In genomic region chr5:94093300-94093699, GRCh38 we compare ENCODE assay signal across 36 cellular contexts.
"Had no signal": no experiment of that assay in that cellular context is flagged by ENCODE, and none has a peak within 500 bp of the region (broad histone marks: within the 10 kb centered on the region; RNA-seq: fewer than 3 reads in every experiment).

No MANE protein-coding gene starts in this region.

- H3K27me3 Mint-ChIP-seq: activated B cell treated with CpG ODN at 0.5 μM for 24 hours; activated CD4-positive, alpha-beta memory T cell treated with anti-CD3 and anti-CD28 coated beads for 36 hours; activated CD4-positive, alpha-beta T cell treated with anti-CD3 and anti-CD28 coated beads, Interleukin-2, amount 10 ng/mL, durations not matched to agents 24 days and 14 days; activated CD8-positive, alpha-beta T cell treated with anti-CD3 and anti-CD28 coated beads for 36 hours; activated T-helper 17 cell treated with anti-CD3 and anti-CD28 coated beads, Interleukin-2, amount 50 U/mL, for 72 hours; brain; central memory CD8-positive, alpha-beta T cell had no signal

- H3K36me3 ChIP-seq: adrenal gland, ascending aorta, cardiac muscle cell had no signal

- H3K9me3 ChIP-seq: adrenal gland, ascending aorta had no signal

- FAIRE-seq: bronchial epithelial cell, TTC549 had no signal

- H3K4me3 ChIP-seq: adrenal gland, ascending aorta, cardiac muscle cell had no signal

- ATAC-seq: activated CD8-positive, alpha-beta T cell treated with anti-CD3 and anti-CD28 coated beads for 36 hours; activated T-cell treated with anti-CD3 and anti-CD28 coated beads, Interleukin-2, amount 50 U/mL, for 4 hours; activated T-cell treated with anti-CD3 and anti-CD28 coated beads, Interleukin-2, amount 50 U/mL, for 72 hours; activated T-helper 17 cell treated with anti-CD3 and anti-CD28 coated beads, Interleukin-2, amount 50 U/mL, for 72 hours had no signal

- H3K27ac Mint-ChIP-seq: activated B cell treated with CpG ODN at 0.5 μM for 24 hours; activated CD4-positive, alpha-beta memory T cell treated with anti-CD3 and anti-CD28 coated beads for 36 hours; activated CD4-positive, alpha-beta T cell treated with anti-CD3 and anti-CD28 coated beads, Interleukin-2, amount 10 ng/mL, durations not matched to agents 24 days and 14 days; activated CD8-positive, alpha-beta T cell treated with anti-CD3 and anti-CD28 coated beads for 36 hours; activated T-cell treated with anti-CD3 and anti-CD28 coated beads, Interleukin-2, amount 50 U/mL, for 72 hours; activated T-helper 1 cell treated with anti-CD3 and anti-CD28 coated beads, Interleukin-12 subunit alpha, Interleukin-12 subunit beta, Interleukin-2, Interleukin-4 antibody, amounts not matched to agents 30 ng/mL and 10 ng/mL and 1 ng/mL, durations not matched to agents 14 hours and 24 hours and 36 hours; activated T-helper 17 cell treated with anti-CD3 and anti-CD28 coated beads, Interleukin-2, amount 50 U/mL, for 72 hours; brain; T-helper 1 cell treated with Interleukin-12 subunit alpha and Interleukin-12 subunit beta and Interleukin-4 antibody, amounts not matched to agents 30 μg/mL and 1 μg/mL, for 36 hours; T-helper 2 cell treated with Interferon-gamma antibody and Interleukin-4, amounts not matched to agents 5 μg/mL and 100 μg/mL, for 36 hours had no signal

- H3K4me1 ChIP-seq: adrenal gland, ascending aorta had no signal

- H3K27ac ChIP-seq: adrenal gland, ascending aorta, cardiac muscle cell, VCaP had no signal

- H3K4me1 Mint-ChIP-seq: activated CD4-positive, alpha-beta T cell treated with anti-CD3 and anti-CD28 coated beads, Interleukin-2, amount 10 ng/mL, durations not matched to agents 24 days and 14 days had no signal

- H3K27me3 ChIP-seq: adrenal gland, ascending aorta, cardiac muscle cell had no signal

- DNase-seq: activated B cell treated with CpG ODN at 0.5 μM for 24 hours; activated CD4-positive, alpha-beta memory T cell treated with anti-CD3 and anti-CD28 coated beads for 36 hours; activated CD4-positive, alpha-beta T cell treated with anti-CD3 and anti-CD28 coated beads for 4 hours; activated CD4-positive, alpha-beta T cell treated with anti-CD3 and anti-CD28 coated beads, Interleukin-2, amount 10 ng/mL, durations not matched to agents 24 days and 14 days; activated CD4-positive, alpha-beta T cell treated with anti-CD3 and anti-CD28 coated beads, Interleukin-2, amount 50 U/mL, for 1 hour; activated CD4-positive, alpha-beta T cell treated with anti-CD3 and anti-CD28 coated beads, Interleukin-2, amount 50 U/mL, for 4 hours; activated CD4-positive, CD25-positive, alpha-beta regulatory T cell treated with anti-CD3 and anti-CD28 coated beads, Interleukin-2, amount 50 U/mL, for 72 hours; activated CD8-positive, alpha-beta memory T cell treated with anti-CD3 and anti-CD28 coated beads, Interleukin-2, amount 50 U/mL, for 4 hours; activated CD8-positive, alpha-beta T cell treated with anti-CD3 and anti-CD28 coated beads for 36 hours; activated effector memory CD4-positive, alpha-beta T cell treated with anti-CD3 and anti-CD28 coated beads, Interleukin-2, amount 50 U/mL, for 16 hours; activated gamma-delta T cell treated with Interleukin-2 at 50 U/mL for 16 hours; activated naive CD4-positive, alpha-beta T cell; activated naive CD4-positive, alpha-beta T cell treated with anti-CD3 and anti-CD28 coated beads, Interleukin-2, amount 50 U/mL, for 16 hours; activated T-cell treated with anti-CD3 and anti-CD28 coated beads for 4 hours; activated T-cell treated with anti-CD3 and anti-CD28 coated beads, Interleukin-2, amount 50 U/mL, for 1 hour; activated T-cell treated with anti-CD3 and anti-CD28 coated beads, Interleukin-2, amount 50 U/mL, for 4 hours; activated T-cell treated with anti-CD3 and anti-CD28 coated beads, Interleukin-2, amount 50 U/mL, for 72 hours; adrenal gland; amniotic stem cell; caudate nucleus; cerebellar nuclear complex; SW 1271; T-helper 1 cell; T-helper 2 cell; T-helper 9 cell had no signal

- H3K4me3 Mint-ChIP-seq: activated B cell treated with CpG ODN at 0.5 μM for 24 hours; activated CD4-positive, alpha-beta memory T cell treated with anti-CD3 and anti-CD28 coated beads for 36 hours; activated CD4-positive, alpha-beta T cell treated with anti-CD3 and anti-CD28 coated beads, Interleukin-2, amount 10 ng/mL, durations not matched to agents 24 days and 14 days; activated CD8-positive, alpha-beta T cell treated with anti-CD3 and anti-CD28 coated beads for 36 hours; activated T-cell treated with anti-CD3 and anti-CD28 coated beads, Interleukin-2, amount 50 U/mL, for 4 hours; activated T-cell treated with anti-CD3 and anti-CD28 coated beads, Interleukin-2, amount 50 U/mL, for 72 hours; activated T-helper 1 cell treated with anti-CD3 and anti-CD28 coated beads, Interleukin-12 subunit alpha, Interleukin-12 subunit beta, Interleukin-2, Interleukin-4 antibody, amounts not matched to agents 30 ng/mL and 10 ng/mL and 1 ng/mL, durations not matched to agents 14 hours and 24 hours and 36 hours; activated T-helper 17 cell treated with anti-CD3 and anti-CD28 coated beads, Interleukin-2, amount 50 U/mL, for 72 hours; brain; central memory CD8-positive, alpha-beta T cell; T-helper 1 cell treated with Interleukin-12 subunit alpha and Interleukin-12 subunit beta and Interleukin-4 antibody, amounts not matched to agents 30 μg/mL and 1 μg/mL, for 36 hours; T-helper 2 cell treated with Interferon-gamma antibody and Interleukin-4, amounts not matched to agents 5 μg/mL and 100 μg/mL, for 36 hours had no signal
